Comparison of ENCODE assay signal across 37 cellular contexts in the genomic region with DNA sequence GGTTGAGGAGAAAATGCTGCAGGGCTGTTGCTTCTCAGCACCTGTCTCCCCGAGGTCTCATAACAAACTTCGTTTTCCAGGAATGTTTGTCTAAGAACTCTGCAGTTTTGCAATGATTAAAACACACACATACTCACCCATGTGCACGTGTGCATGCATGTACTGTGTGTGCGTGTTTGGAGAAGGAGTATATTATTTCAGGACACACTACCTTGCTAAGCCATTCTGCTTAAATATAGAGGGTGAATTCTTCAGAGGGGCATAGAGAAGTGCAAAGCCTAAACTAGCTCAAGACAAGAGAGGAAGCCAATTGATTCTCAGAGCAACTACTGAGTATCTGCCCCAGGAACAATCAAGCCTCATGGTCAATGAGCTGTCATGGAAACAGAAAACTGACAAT.
"Had no signal": no experiment of that assay in that cellular context is flagged by ENCODE, and none has a peak within 500 bp of the region (broad histone marks: within the 10 kb centered on the region; RNA-seq: fewer than 3 reads in every experiment).

No MANE protein-coding gene starts in this region.

- H3K4me1 ChIP-seq: ascending aorta had no signal

- H3K27ac ChIP-seq: ascending aorta, cardiac muscle cell, VCaP had no signal

- ATAC-seq: activated CD8-positive, alpha-beta T cell treated with anti-CD3 and anti-CD28 coated beads for 36 hours; activated naive CD8-positive, alpha-beta T cell treated with anti-CD3 and anti-CD28 coated beads, Interleukin-2, amount 50 U/mL, for 24 hours; activated T-cell treated with anti-CD3 and anti-CD28 coated beads, Interleukin-2, amount 50 U/mL, for 4 hours had no signal

- FAIRE-seq: bronchial epithelial cell, TTC549 had no signal

- H3K4me1 Mint-ChIP-seq: activated B cell treated with CpG ODN at 0.5 μM for 24 hours; activated CD4-positive, alpha-beta T cell treated with anti-CD3 and anti-CD28 coated beads, Interleukin-2, amount 10 ng/mL, durations not matched to agents 24 days and 14 days; activated naive CD4-positive, alpha-beta T cell treated with anti-CD3 and anti-CD28 coated beads, Interleukin-2, amount 10 ng/mL, durations not matched to agents 7 days and 5 days; activated naive CD4-positive, alpha-beta T cell treated with anti-CD3 and anti-CD28 coated beads, Interleukin-2, amount 50 U/mL, for 24 hours; activated naive CD8-positive, alpha-beta T cell treated with anti-CD3 and anti-CD28 coated beads, Interleukin-2, amount 50 U/mL, for 24 hours; central memory CD8-positive, alpha-beta T cell had no signal

- DNase-seq: activated B cell treated with CpG ODN at 0.5 μM for 24 hours; activated CD4-positive, alpha-beta memory T cell treated with anti-CD3 and anti-CD28 coated beads for 36 hours; activated CD4-positive, alpha-beta T cell treated with anti-CD3 and anti-CD28 coated beads for 4 hours; activated CD4-positive, alpha-beta T cell treated with anti-CD3 and anti-CD28 coated beads, Interleukin-2, amount 10 ng/mL, durations not matched to agents 24 days and 14 days; activated CD4-positive, alpha-beta T cell treated with anti-CD3 and anti-CD28 coated beads, Interleukin-2, amount 50 U/mL, for 1 hour; activated CD4-positive, alpha-beta T cell treated with anti-CD3 and anti-CD28 coated beads, Interleukin-2, amount 50 U/mL, for 4 hours; activated CD4-positive, CD25-positive, alpha-beta regulatory T cell treated with anti-CD3 and anti-CD28 coated beads, Interleukin-2, amount 50 U/mL, for 72 hours; activated CD8-positive, alpha-beta memory T cell treated with anti-CD3 and anti-CD28 coated beads, Interleukin-2, amount 50 U/mL, for 4 hours; activated CD8-positive, alpha-beta T cell treated with anti-CD3 and anti-CD28 coated beads for 36 hours; activated effector memory CD4-positive, alpha-beta T cell treated with Interleukin-2 at 50 U/mL for 16 hours; activated gamma-delta T cell; activated naive CD4-positive, alpha-beta T cell treated with anti-CD3 and anti-CD28 coated beads, Interleukin-2, amount 10 ng/mL, durations not matched to agents 7 days and 5 days; activated naive CD4-positive, alpha-beta T cell treated with Interleukin-2 at 50 U/mL for 16 hours; activated naive CD8-positive, alpha-beta T cell treated with anti-CD3 and anti-CD28 coated beads, Interleukin-2, amount 10 ng/mL, durations not matched to agents 7 days and 5 days; activated naive CD8-positive, alpha-beta T cell treated with anti-CD3 and anti-CD28 coated beads, Interleukin-2, amount 50 U/mL, for 24 hours; activated T-cell treated with anti-CD3 and anti-CD28 coated beads for 4 hours; activated T-cell treated with anti-CD3 and anti-CD28 coated beads, Interleukin-2, amount 50 U/mL, for 1 hour; activated T-cell treated with anti-CD3 and anti-CD28 coated beads, Interleukin-2, amount 50 U/mL, for 4 hours; amygdala; anterior cingulate cortex; caudate nucleus; cerebellar nuclear complex; T-helper 1 cell; T-helper 2 cell; T-helper 9 cell had no signal

- H3K4me3 ChIP-seq: ascending aorta, cardiac muscle cell had no signal

- H3K4me3 Mint-ChIP-seq: activated B cell treated with CpG ODN at 0.5 μM for 24 hours; activated CD4-positive, alpha-beta memory T cell treated with anti-CD3 and anti-CD28 coated beads for 36 hours; activated CD4-positive, alpha-beta T cell treated with anti-CD3 and anti-CD28 coated beads, Interleukin-2, amount 10 ng/mL, durations not matched to agents 24 days and 14 days; activated CD8-positive, alpha-beta T cell treated with anti-CD3 and anti-CD28 coated beads for 36 hours; activated naive CD4-positive, alpha-beta T cell treated with anti-CD3 and anti-CD28 coated beads, Interleukin-2, amount 10 ng/mL, durations not matched to agents 7 days and 5 days; activated naive CD4-positive, alpha-beta T cell treated with anti-CD3 and anti-CD28 coated beads, Interleukin-2, amount 50 U/mL, for 24 hours; activated naive CD8-positive, alpha-beta T cell; activated naive CD8-positive, alpha-beta T cell treated with anti-CD3 and anti-CD28 coated beads, Interleukin-2, amount 10 ng/mL, durations not matched to agents 7 days and 5 days; activated naive CD8-positive, alpha-beta T cell treated with anti-CD3 and anti-CD28 coated beads, Interleukin-2, amount 50 U/mL, for 24 hours; activated T-cell treated with anti-CD3 and anti-CD28 coated beads, Interleukin-2, amount 50 U/mL, for 4 hours; brain; central memory CD8-positive, alpha-beta T cell; T-helper 1 cell treated with Interleukin-12 subunit alpha and Interleukin-12 subunit beta and Interleukin-4 antibody, amounts not matched to agents 30 μg/mL and 1 μg/mL, for 36 hours; T-helper 2 cell treated with Interferon-gamma antibody and Interleukin-4, amounts not matched to agents 5 μg/mL and 100 μg/mL, for 36 hours had no signal

- H3K9me3 ChIP-seq: ascending aorta had no signal

- H3K27me3 ChIP-seq: ascending aorta, cardiac muscle cell had no signal

- H3K27ac Mint-ChIP-seq: activated B cell treated with CpG ODN at 0.5 μM for 24 hours; activated CD4-positive, alpha-beta memory T cell treated with anti-CD3 and anti-CD28 coated beads for 36 hours; activated CD4-positive, alpha-beta T cell treated with anti-CD3 and anti-CD28 coated beads, Interleukin-2, amount 10 ng/mL, durations not matched to agents 24 days and 14 days; activated CD8-positive, alpha-beta T cell treated with anti-CD3 and anti-CD28 coated beads for 36 hours; activated naive CD4-positive, alpha-beta T cell treated with anti-CD3 and anti-CD28 coated beads, Interleukin-2, amount 10 ng/mL, durations not matched to agents 7 days and 5 days; activated naive CD4-positive, alpha-beta T cell treated with anti-CD3 and anti-CD28 coated beads, Interleukin-2, amount 50 U/mL, for 24 hours; activated naive CD8-positive, alpha-beta T cell; activated naive CD8-positive, alpha-beta T cell treated with anti-CD3 and anti-CD28 coated beads, Interleukin-2, amount 10 ng/mL, durations not matched to agents 7 days and 5 days; activated naive CD8-positive, alpha-beta T cell treated with anti-CD3 and anti-CD28 coated beads, Interleukin-2, amount 50 U/mL, for 24 hours; activated T-helper 2 cell treated with anti-CD3 and anti-CD28 coated beads, Interferon-gamma antibody, Interleukin-2, Interleukin-4, amounts not matched to agents 10 μg/mL and 5 μg/mL and 100 μg/mL, durations not matched to agents 14 hours and 24 hours and 36 hours; T-helper 1 cell treated with Interleukin-12 subunit alpha and Interleukin-12 subunit beta and Interleukin-4 antibody, amounts not matched to agents 30 μg/mL and 1 μg/mL, for 36 hours; T-helper 2 cell treated with Interferon-gamma antibody and Interleukin-4, amounts not matched to agents 5 μg/mL and 100 μg/mL, for 36 hours had no signal

- H3K9me3 Mint-ChIP-seq: activated B cell treated with CpG ODN at 0.5 μM for 24 hours; activated CD4-positive, alpha-beta memory T cell treated with anti-CD3 and anti-CD28 coated beads for 36 hours; activated CD4-positive, alpha-beta T cell treated with anti-CD3 and anti-CD28 coated beads, Interleukin-2, amount 10 ng/mL, durations not matched to agents 24 days and 14 days; activated CD8-positive, alpha-beta T cell treated with anti-CD3 and anti-CD28 coated beads for 36 hours; activated naive CD4-positive, alpha-beta T cell treated with anti-CD3 and anti-CD28 coated beads, Interleukin-2, amount 10 ng/mL, durations not matched to agents 7 days and 5 days; activated naive CD4-positive, alpha-beta T cell treated with anti-CD3 and anti-CD28 coated beads, Interleukin-2, amount 50 U/mL, for 24 hours; activated naive CD8-positive, alpha-beta T cell treated with anti-CD3 and anti-CD28 coated beads, Interleukin-2, amount 10 ng/mL, durations not matched to agents 7 days and 5 days; activated naive CD8-positive, alpha-beta T cell treated with anti-CD3 and anti-CD28 coated beads, Interleukin-2, amount 50 U/mL, for 24 hours; activated T-cell treated with anti-CD3 and anti-CD28 coated beads, Interleukin-2, amount 50 U/mL, for 4 hours; activated T-helper 2 cell treated with anti-CD3 and anti-CD28 coated beads, Interferon-gamma antibody, Interleukin-2, Interleukin-4, amounts not matched to agents 10 μg/mL and 5 μg/mL and 100 μg/mL, durations not matched to agents 14 hours and 24 hours and 36 hours; brain; central memory CD8-positive, alpha-beta T cell; T-helper 1 cell treated with Interleukin-12 subunit alpha and Interleukin-12 subunit beta and Interleukin-4 antibody, amounts not matched to agents 30 μg/mL and 1 μg/mL, for 36 hours; T-helper 2 cell treated with Interferon-gamma antibody and Interleukin-4, amounts not matched to agents 5 μg/mL and 100 μg/mL, for 36 hours had no signal

- H3K36me3 Mint-ChIP-seq: activated CD4-positive, alpha-beta memory T cell treated with anti-CD3 and anti-CD28 coated beads for 36 hours; activated naive CD4-positive, alpha-beta T cell treated with anti-CD3 and anti-CD28 coated beads, Interleukin-2, amount 10 ng/mL, durations not matched to agents 7 days and 5 days; activated naive CD4-positive, alpha-beta T cell treated with anti-CD3 and anti-CD28 coated beads, Interleukin-2, amount 50 U/mL, for 24 hours; activated naive CD8-positive, alpha-beta T cell; activated naive CD8-positive, alpha-beta T cell treated with anti-CD3 and anti-CD28 coated beads, Interleukin-2, amount 10 ng/mL, durations not matched to agents 7 days and 5 days; brain had no signal

- H3K27me3 Mint-ChIP-seq: activated B cell treated with CpG ODN at 0.5 μM for 24 hours; activated CD8-positive, alpha-beta T cell treated with anti-CD3 and anti-CD28 coated beads for 36 hours; activated naive CD4-positive, alpha-beta T cell treated with anti-CD3 and anti-CD28 coated beads, Interleukin-2, amount 50 U/mL, for 24 hours; activated naive CD8-positive, alpha-beta T cell had no signal

- H3K36me3 ChIP-seq: ascending aorta, cardiac muscle cell had no signal
